19 cellular contexts compared by ENCODE assay signal in genomic region chr1:198906739-198907422, GRCh38.
A peak's percentile ranks its signal among the peaks of the same experiment; 100 is the strongest.
DNase-seq lines count a peak whose midpoint lies in the region; ATAC-seq, FAIRE-seq and TF ChIP-seq lines count a peak whose summit lies in the region.
"Had no signal": no experiment of that assay in that cellular context is flagged by ENCODE, and none has a peak within 500 bp of the region (broad histone marks: within the 10 kb centered on the region; RNA-seq: fewer than 3 reads in every experiment).

No MANE protein-coding gene starts in this region.

- no peaks in the 10 kb centered on the region for H3K9me3 Mint-ChIP-seq in activated naive CD4-positive, alpha-beta T cell treated with anti-CD3 and anti-CD28 coated beads, Interleukin-2, amount 50 U/mL, for 24 hours
- no peaks in the 10 kb centered on the region for H3K9me3 Mint-ChIP-seq in activated naive CD4-positive, alpha-beta T cell treated with anti-CD3 and anti-CD28 coated beads, Interleukin-2, amount 10 ng/mL, durations not matched to agents 7 days and 5 days
- peaks cover 4% of the 10 kb centered on the region for H3K9me3 Mint-ChIP-seq in activated naive CD8-positive, alpha-beta T cell (ENCODE audit: low read depth)
- peaks cover 0 to 2% of the 10 kb centered on the region in 2 donors for H3K9me3 Mint-ChIP-seq in stimulated activated naive B cell treated with anti-CD40 and anti-IgM and Interleukin-4, amounts not matched to agents 10 μg/mL and 1 μg/mL and 100 μg/mL, for 72 hours
- H3K9me3 Mint-ChIP-seq: activated CD4-positive, alpha-beta memory T cell treated with anti-CD3 and anti-CD28 coated beads, Interleukin-2, amount 10 ng/mL, durations not matched to agents 7 days and 5 days; endodermal cell; nephron progenitor cell had no signal

- no peak for DNase-seq in activated naive CD4-positive, alpha-beta T cell treated with anti-CD3 and anti-CD28 coated beads, Interleukin-2, amount 10 ng/mL, durations not matched to agents 7 days and 5 days
- DNase-seq in stimulated activated naive B cell treated with anti-CD40 and anti-IgM and Interleukin-4, amounts not matched to agents 10 μg/mL and 1 μg/mL and 100 μg/mL, for 72 hours, result no peak
- DNase-seq in NCI-H2196 (lab: John Stamatoyannopoulos, UW; ENCODE audit: unreplicated experiment) (no peak), H54 (ENCODE audit: insufficient read length, low spot score) (no peak), HuH-7 (ENCODE audit: low spot score) (no peak)
- DNase-seq: activated CD4-positive, alpha-beta memory T cell treated with anti-CD3 and anti-CD28 coated beads, Interleukin-2, amount 10 ng/mL, durations not matched to agents 7 days and 5 days; activated naive CD4-positive, alpha-beta T cell treated with Interleukin-2 at 50 U/mL for 16 hours; endodermal cell; NCI-H1417; NCI-H345; nephron progenitor cell; SIG-M5; stimulated activated CD4-positive, alpha-beta T cell treated with anti-CD3 and anti-CD28 coated beads, Interleukin-4, amount 100 ng/mL, for 1 hour; upper lobe of left lung had no signal

- peak; percentile 67 for ATAC-seq in HG02610 (IDR thresholded peaks at IDR 0.05; ENCODE audit: unreplicated experiment)
- ATAC-seq in stimulated activated naive B cell treated with anti-CD40 and anti-IgM and Interleukin-4, amounts not matched to agents 10 μg/mL and 1 μg/mL and 100 μg/mL, for 72 hours (replicated peaks), result peak; percentile 64 to 67
- ATAC-seq: HCT116, sciatic nerve had no signal

- TF ChIP-seq POLR2A in H54 (IDR thresholded peaks at IDR 0.05; ENCODE audit: low read depth, low read length), result no peak

- peaks cover 5% of the 10 kb centered on the region for H3K36me3 Mint-ChIP-seq in activated naive CD4-positive, alpha-beta T cell treated with anti-CD3 and anti-CD28 coated beads, Interleukin-2, amount 50 U/mL, for 24 hours
- H3K36me3 Mint-ChIP-seq in activated naive CD4-positive, alpha-beta T cell treated with anti-CD3 and anti-CD28 coated beads, Interleukin-2, amount 10 ng/mL, durations not matched to agents 7 days and 5 days, result peaks cover 38% of the 10 kb centered on the region
- H3K36me3 Mint-ChIP-seq in activated naive CD8-positive, alpha-beta T cell, result peaks cover 21% of the 10 kb centered on the region
- peaks cover 9 to 10% of the 10 kb centered on the region in 2 donors for H3K36me3 Mint-ChIP-seq in stimulated activated naive B cell treated with anti-CD40 and anti-IgM and Interleukin-4, amounts not matched to agents 10 μg/mL and 1 μg/mL and 100 μg/mL, for 72 hours

- H3K27ac Mint-ChIP-seq in activated naive CD4-positive, alpha-beta T cell treated with anti-CD3 and anti-CD28 coated beads, Interleukin-2, amount 50 U/mL, for 24 hours, result peak overlapping the region; percentile 38
- H3K27ac Mint-ChIP-seq in activated naive CD4-positive, alpha-beta T cell treated with anti-CD3 and anti-CD28 coated beads, Interleukin-2, amount 10 ng/mL, durations not matched to agents 7 days and 5 days, result no peak overlapping the region
- H3K27ac Mint-ChIP-seq in activated naive CD8-positive, alpha-beta T cell, result peak overlapping the region; percentile 79
- peak overlapping the region; percentile 20 for H3K27ac Mint-ChIP-seq in stimulated activated naive B cell treated with anti-CD40 and anti-IgM and Interleukin-4, amounts not matched to agents 10 μg/mL and 1 μg/mL and 100 μg/mL, for 72 hours
- H3K27ac Mint-ChIP-seq: activated CD4-positive, alpha-beta memory T cell treated with anti-CD3 and anti-CD28 coated beads, Interleukin-2, amount 10 ng/mL, durations not matched to agents 7 days and 5 days; endodermal cell; nephron progenitor cell had no signal

- FAIRE-seq in H54 (lab: Jason Lieb, UNC), result no peak

- H3K4me3 Mint-ChIP-seq in activated naive CD4-positive, alpha-beta T cell treated with anti-CD3 and anti-CD28 coated beads, Interleukin-2, amount 50 U/mL, for 24 hours, result peak overlapping the region; percentile 53
- no peak overlapping the region for H3K4me3 Mint-ChIP-seq in activated naive CD4-positive, alpha-beta T cell treated with anti-CD3 and anti-CD28 coated beads, Interleukin-2, amount 10 ng/mL, durations not matched to agents 7 days and 5 days
- peak overlapping the region; percentile 15 for H3K4me3 Mint-ChIP-seq in activated naive CD8-positive, alpha-beta T cell
- H3K4me3 Mint-ChIP-seq in stimulated activated naive B cell treated with anti-CD40 and anti-IgM and Interleukin-4, amounts not matched to agents 10 μg/mL and 1 μg/mL and 100 μg/mL, for 72 hours, result peak overlapping the region in 1 of 2 donors; percentile 41
- H3K4me3 Mint-ChIP-seq: activated CD4-positive, alpha-beta memory T cell treated with anti-CD3 and anti-CD28 coated beads, Interleukin-2, amount 10 ng/mL, durations not matched to agents 7 days and 5 days; endodermal cell; nephron progenitor cell had no signal

- no peaks in the 10 kb centered on the region for H3K27me3 Mint-ChIP-seq in activated naive CD4-positive, alpha-beta T cell treated with anti-CD3 and anti-CD28 coated beads, Interleukin-2, amount 50 U/mL, for 24 hours
- no peaks in the 10 kb centered on the region for H3K27me3 Mint-ChIP-seq in activated naive CD4-positive, alpha-beta T cell treated with anti-CD3 and anti-CD28 coated beads, Interleukin-2, amount 10 ng/mL, durations not matched to agents 7 days and 5 days
- H3K27me3 Mint-ChIP-seq in activated naive CD8-positive, alpha-beta T cell, result no peaks in the 10 kb centered on the region
- no peaks in the 10 kb centered on the region for H3K27me3 Mint-ChIP-seq in stimulated activated naive B cell treated with anti-CD40 and anti-IgM and Interleukin-4, amounts not matched to agents 10 μg/mL and 1 μg/mL and 100 μg/mL, for 72 hours

- peaks cover 42% of the 10 kb centered on the region for H3K4me1 Mint-ChIP-seq in activated naive CD4-positive, alpha-beta T cell treated with anti-CD3 and anti-CD28 coated beads, Interleukin-2, amount 50 U/mL, for 24 hours
- peaks cover 40% of the 10 kb centered on the region for H3K4me1 Mint-ChIP-seq in activated naive CD4-positive, alpha-beta T cell treated with anti-CD3 and anti-CD28 coated beads, Interleukin-2, amount 10 ng/mL, durations not matched to agents 7 days and 5 days
- peaks cover 36% of the 10 kb centered on the region for H3K4me1 Mint-ChIP-seq in activated naive CD8-positive, alpha-beta T cell (ENCODE audit: low read depth)
- peaks cover 13 to 43% of the 10 kb centered on the region in 2 donors for H3K4me1 Mint-ChIP-seq in stimulated activated naive B cell treated with anti-CD40 and anti-IgM and Interleukin-4, amounts not matched to agents 10 μg/mL and 1 μg/mL and 100 μg/mL, for 72 hours

- CTCF ChIA-PET in activated naive CD4-positive, alpha-beta T cell treated with anti-CD3 and anti-CD28 coated beads, Interleukin-2, amount 10 ng/mL, durations not matched to agents 7 days and 5 days (lab: Charles Lee), result interaction anchor here (1.0 to 2.2 kb wide), 2 partner anchors 12 to 206 kb away, joined by 4 to 8 read pairs; no protein-coding TSS in a partner anchor
